12 cellular contexts compared by ENCODE assay signal in the genomic region with DNA sequence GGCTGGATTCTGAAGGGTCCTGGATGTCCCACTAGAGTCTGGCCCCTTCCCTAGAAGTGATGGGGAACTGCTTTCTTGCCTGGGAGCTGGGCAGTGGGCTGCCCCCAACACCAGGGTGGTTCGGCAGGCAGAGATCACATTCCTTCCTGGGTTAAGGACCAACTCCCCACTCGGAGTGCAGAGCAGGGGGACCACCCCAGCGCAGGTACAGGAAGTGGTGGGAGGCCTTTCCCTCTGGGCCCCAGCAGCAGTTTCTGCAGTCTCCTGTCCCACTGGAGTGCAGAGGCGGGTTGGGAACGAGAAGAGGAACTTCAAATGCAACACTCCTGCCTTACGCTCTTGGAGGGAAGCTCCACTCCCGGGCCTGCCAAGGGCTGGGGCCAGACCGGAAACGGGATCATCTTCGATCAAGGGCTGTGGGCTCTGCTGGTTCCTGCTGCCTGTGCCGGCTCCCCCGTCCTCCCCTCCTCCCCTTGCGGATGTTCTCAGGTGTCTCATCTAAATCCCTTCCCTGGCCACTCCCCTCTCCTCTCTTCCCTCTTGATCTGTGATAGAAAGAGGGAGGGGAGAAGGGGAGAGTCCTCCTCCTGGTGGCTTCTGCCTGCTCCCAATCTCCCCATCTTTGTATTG. TPM values are rescaled to one million over a fixed set of nuclear protein-coding genes. Genes with fewer than 3 reads are reported as not detected.
DNase-seq lines count a peak whose midpoint lies in the region; ATAC-seq, FAIRE-seq and TF ChIP-seq lines count a peak whose summit lies in the region.
"Had no signal": no experiment of that assay in that cellular context is flagged by ENCODE, and none has a peak within 500 bp of the region (broad histone marks: within the 10 kb centered on the region; RNA-seq: fewer than 3 reads in every experiment).

No MANE protein-coding gene starts in this region.

- H3K27me3 ChIP-seq in GM12878 (replicated peaks in 1 of 2; ENCODE audit: control insufficient read depth in 2 of 2, insufficient read depth in 2 of 2, low read length in 1 of 2) (peaks cover 5 to 7% of the 10 kb centered on the region in 2 experiments; a peak in 3 of 4 replicates), MM.1S (replicated peaks; ENCODE audit: insufficient read depth, low read length) (peaks cover 95% of the 10 kb centered on the region)

- no peak for TF ChIP-seq EP300 in GM12878 (IDR thresholded peaks at IDR 0.05; ENCODE audit: borderline replicate concordance in 1 of 2, control insufficient read depth in 1 of 2, low read depth in 2 of 2, low read length in 2 of 2)

- POLR2A ChIA-PET in GM12878 (lab: Charles Lee): no interaction called here

- DNase-seq in DMS53 (lab: John Stamatoyannopoulos, UW) (peak; percentile 46), DMS53 treated with DMSO at 0.1 percent for 48 hours (lab: John Stamatoyannopoulos, UW; ENCODE audit: unreplicated experiment) (no peak), NCI-H187 treated with DMSO at 0.1 percent for 48 hours (lab: John Stamatoyannopoulos, UW) (peak; percentile 23), GM12878 (ENCODE audit: low read depth, low spot score) (no peak), nephron progenitor cell (peak; percentile 72), NCI-H2227 (lab: John Stamatoyannopoulos, UW; ENCODE audit: unreplicated experiment) (no peak), MM.1S (no peak)
- DNase-seq in activated CD4-positive, alpha-beta T cell treated with anti-CD3 and anti-CD28 coated beads, Interleukin-2, amount 50 U/mL, for 48 hours: no peak
- DNase-seq: 8988T had no signal

- no peak; the same call in 2 of the 3 replicates for ATAC-seq in GM12878
- ATAC-seq: right cardiac atrium had no signal

- H3K4me1 ChIP-seq in GM12878 (ENCODE audit: control insufficient read depth, insufficient read depth, low read length) (peaks cover 7% of the 10 kb centered on the region; the same call in 1 of the 2 replicates), MM.1S (ENCODE audit: low read length) (no peaks in the 10 kb centered on the region)

- H2AFZ ChIP-seq in GM12878 (ENCODE audit: control insufficient read depth, low read depth, low read length): no peak overlapping the region
- no peak overlapping the region for H2AFZ ChIP-seq in MM.1S (ENCODE audit: low read length)

- TF ChIP-seq POLR2A in GM12878 (IDR thresholded peaks at IDR 0.05; ENCODE audit: low read depth, low read length): no peak

- CTCF ChIA-PET in GM12878 (lab: Yijun Ruan, JAX): interaction anchor here (1.3 kb wide), 1 partner anchor 10 kb away, joined by 3 read pairs; no protein-coding TSS in a partner anchor

- no peak overlapping the region for H3K4me2 ChIP-seq in GM12878 (ENCODE audit: control insufficient read depth, insufficient read depth)
- H3K4me2 ChIP-seq in MM.1S (ENCODE audit: low read depth, low read length): no peak overlapping the region

- intact Hi-C loops in GM12878 (cut with micrococcal nuclease; ENCODE audit: unreplicated experiment): no loop called here

- H3K9me3 ChIP-seq in GM12878 (replicated peaks; ENCODE audit: control insufficient read depth, insufficient read depth, low read length) (no peaks in the 10 kb centered on the region), MM.1S (replicated peaks; ENCODE audit: insufficient read depth, low read length) (no peaks in the 10 kb centered on the region)

- H3K79me2 ChIP-seq in GM12878 (ENCODE audit: control insufficient read depth, insufficient read depth, low read length) (no peaks in the 10 kb centered on the region), MM.1S (ENCODE audit: low read length) (no peaks in the 10 kb centered on the region)

- H3K36me3 Mint-ChIP-seq in nephron progenitor cell (ENCODE audit: low read depth): no peaks in the 10 kb centered on the region

- H4K20me1 ChIP-seq in GM12878 (ENCODE audit: control insufficient read depth, insufficient read depth) (no peaks in the 10 kb centered on the region), MM.1S (ENCODE audit: insufficient read depth, low read length) (no peaks in the 10 kb centered on the region)

- H3F3A ChIP-seq in MM.1S (ENCODE audit: insufficient read depth, low read length): no peaks in the 10 kb centered on the region

- in situ Hi-C loops in GM12878 (cut with MboI): no loop called here

- H3K36me3 ChIP-seq in GM12878 (ENCODE audit: control insufficient read depth in 2 of 2, insufficient read depth in 2 of 2, low read length in 1 of 2) (no peaks in the 10 kb centered on the region), MM.1S (replicated peaks; ENCODE audit: insufficient read depth, low read length) (no peaks in the 10 kb centered on the region)

- SMC1A ChIA-PET in GM12878 (lab: Charles Lee; ENCODE audit: uncharacterized antibody, unreplicated experiment): no interaction called here

- no TSS peak for BruUV-seq in GM12878 (replicated peaks; lab: Mats Ljungman, UMichigan)

- H3K27ac ChIP-seq in GM12878 (ENCODE audit: control insufficient read depth, insufficient read depth) (no peak overlapping the region), MM.1S (ENCODE audit: low read length) (no peak overlapping the region)

- FAIRE-seq in GM12878 (lab: Jason Lieb, UNC): no peak

- H3K27ac Mint-ChIP-seq in nephron progenitor cell: no peak overlapping the region

- peak overlapping the region; percentile 54 for H3K4me3 Mint-ChIP-seq in nephron progenitor cell

- H3K9me2 ChIP-seq in MM.1S (replicated peaks; ENCODE audit: insufficient read depth, low read length): no peaks in the 10 kb centered on the region

- no peaks in the 10 kb centered on the region for H3K9me3 Mint-ChIP-seq in nephron progenitor cell

- H3K4me3 ChIP-seq in GM12878 (no peak overlapping the region), MM.1S (ENCODE audit: low read length) (no peak overlapping the region)

- TF ChIP-seq CTCF in GM12878 (IDR thresholded peaks at IDR 0.05 in 2 of 3, conservative IDR thresholded peaks at IDR 0.05 in 1 of 3; ENCODE audit: control insufficient read depth in 2 of 3, extremely low read depth in 1 of 3, insufficient read depth in 1 of 3, low read depth in 3 of 3, low read length in 3 of 3) (no peak), nephron progenitor cell (IDR thresholded peaks at IDR 0.05) (no peak), MM.1S (IDR thresholded peaks at IDR 0.05; ENCODE audit: low read length) (no peak)

- 5% methylated on average over 13 of the region's 13 CpGs for WGBS in GM12878 (ENCODE audit: insufficient coverage, insufficient replicate concordance, low lambda C conversion rate, missing lambda C conversion rate)

- H3K4me1 Mint-ChIP-seq in nephron progenitor cell: peaks cover 92% of the 10 kb centered on the region

- RAD21 ChIA-PET in GM12878 (lab: Charles Lee; ENCODE audit: unreplicated experiment): interaction anchor here (1.4 kb wide), 1 partner anchor 71 kb away, joined by 3 read pairs; no protein-coding TSS in a partner anchor

- H3K27me3 Mint-ChIP-seq in nephron progenitor cell (ENCODE audit: low read depth, poor library complexity): peaks cover 43% of the 10 kb centered on the region

- H3K9ac ChIP-seq in GM12878 (ENCODE audit: control insufficient read depth, insufficient read depth, low read length): no peak overlapping the region
- H3K9ac ChIP-seq in MM.1S (ENCODE audit: low read length): no peak overlapping the region

- TF ChIP-seq RAD21 in GM12878 (IDR thresholded peaks at IDR 0.05; ENCODE audit: insufficient read depth, low read depth, low read length): no peak

TF ChIP-seq in GM12878, 131 proteins besides CTCF, POLR2A, EP300 and RAD21:
- TF ChIP-seq, protein P1, sequence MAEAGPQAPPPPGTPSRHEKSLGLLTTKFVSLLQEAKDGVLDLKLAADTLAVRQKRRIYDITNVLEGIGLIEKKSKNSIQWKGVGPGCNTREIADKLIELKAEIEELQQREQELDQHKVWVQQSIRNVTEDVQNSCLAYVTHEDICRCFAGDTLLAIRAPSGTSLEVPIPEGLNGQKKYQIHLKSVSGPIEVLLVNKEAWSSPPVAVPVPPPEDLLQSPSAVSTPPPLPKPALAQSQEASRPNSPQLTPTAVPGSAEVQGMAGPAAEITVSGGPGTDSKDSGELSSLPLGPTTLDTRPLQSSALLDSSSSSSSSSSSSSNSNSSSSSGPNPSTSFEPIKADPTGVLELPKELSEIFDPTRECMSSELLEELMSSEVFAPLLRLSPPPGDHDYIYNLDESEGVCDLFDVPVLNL (IDR thresholded peaks at IDR 0.05; ENCODE audit: low read depth, low read length): no peak
- peak; percentile 23; the same call in 1 of the 2 replicates for TF ChIP-seq IKZF1 (conservative IDR thresholded peaks at IDR 0.05)
- no peak for TF ChIP-seq HDAC2 (IDR thresholded peaks at IDR 0.05)

RNA-seq across cellular contexts. Expression of gene NGFR, which starts 9.0 kb away (rescaled TPM):
- 0.42 and 0.44 TPM in 2 replicates for total RNA-seq in GM12878 (2013; cell fraction: nucleolus; rRNA removed)
- 0.11 TPM in 2 replicates for total RNA-seq in GM12878 (2014; rRNA removed)
- total RNA-seq in GM12878 (2014; rRNA removed; fragmentation: Illumina TruSeq; extraction: Trizol): 0.05 and 0.09 TPM in 2 replicates
- total RNA-seq in GM12878 (2021): 0.08 and 0.21 TPM in 2 replicates
- polyA plus RNA-seq in GM12878 (2011; ENCODE audit: low read depth): 0.14 TPM
- 0.07 TPM in 1 of 2 replicates, not detected in the other for polyA plus RNA-seq in GM12878 (2011; rRNA removed)
- polyA plus RNA-seq in GM12878 (2011; cell fraction: cytosol; rRNA removed): 0.09 and 0.18 TPM in 2 replicates
- polyA plus RNA-seq in GM12878 (2011; cell fraction: nucleus; rRNA removed): 0.07 and 0.22 TPM in 2 replicates
- 0.64 and 0.72 TPM in 2 replicates for polyA plus RNA-seq in GM12878 (2012)
- 0.07 and 0.10 TPM in 2 replicates for polyA plus RNA-seq in GM12878 (2014; fragmentation: Illumina TruSeq; extraction: Trizol)
- polyA plus RNA-seq in GM12878 (2014; fragmentation: Nextera tagmentation; extraction: Ambion mirVana): under 1 TPM in 1 of 2 experiments, not detected in 1; 0.05 TPM
- 0.09 and 0.15 TPM in 2 replicates for polyA plus RNA-seq in GM12878 (2014; rRNA removed)
- under 1 TPM; 0.05 to 0.28 TPM for polyA plus RNA-seq in GM12878 (2016; fragmentation: Nextera tagmentation; extraction: Ambion mirVana)
- polyA minus RNA-seq in GM12878 (2011; rRNA and poly(A)+ RNA removed): 0.05 and 0.15 TPM in 2 replicates
- not detected in 2 replicates for polyA minus RNA-seq in GM12878 (2011; cell fraction: cytosol; rRNA and poly(A)+ RNA removed)
- 0.10 TPM in 1 of 2 replicates, not detected in the other for polyA minus RNA-seq in GM12878 (2011; cell fraction: nucleus; rRNA and poly(A)+ RNA removed)
- total RNA-seq: dermis microvascular lymphatic vessel endothelial cell, HT-29 had no signal

Comparison
In these comparisons a context has a peak if more than half of its experiments do, and no peak if none do; other contexts are left out.
1. DNase-seq: peak in DMS53 (single experiment), NCI-H187 treated with DMSO at 0.1 percent for 48 hours (single experiment) and nephron progenitor cell (single experiment); none in DMS53 treated with DMSO at 0.1 percent for 48 hours (single experiment), GM12878 (single experiment), NCI-H2227 (single experiment), activated CD4-positive, alpha-beta T cell treated with anti-CD3 and anti-CD28 coated beads, Interleukin-2, amount 50 U/mL, for 48 hours (0 of 2) and MM.1S (single experiment).